In the genomic region with DNA sequence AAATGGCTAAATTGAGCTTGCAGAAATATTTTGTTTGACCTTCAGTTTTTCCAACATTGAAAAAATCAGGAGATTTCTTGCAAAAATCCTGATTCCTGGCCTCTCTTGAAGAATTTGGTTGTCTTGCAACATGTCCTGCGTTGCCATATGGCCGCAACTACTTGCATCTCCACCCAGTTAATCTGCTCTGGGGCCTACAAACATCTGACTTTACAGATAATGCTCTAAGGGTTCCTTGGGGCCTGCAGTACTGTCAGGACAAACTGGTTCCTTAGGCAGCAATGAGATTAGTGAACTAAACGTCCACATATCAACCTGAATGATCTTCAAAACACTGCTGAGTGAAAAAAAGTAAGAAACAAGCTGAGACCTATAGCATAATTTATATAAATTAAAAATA, we compare ENCODE assay signal across 1 cellular context.
A peak's percentile ranks its signal among the peaks of the same experiment; 100 is the strongest.
TF ChIP-seq lines count a peak whose summit lies in the region.

No MANE protein-coding gene starts in this region.

TF ChIP-seq in K562, 482 proteins besides CTCF, POLR2A, EP300 and RAD21 (continued from another document and continues in another):
- TF ChIP-seq, protein P1, sequence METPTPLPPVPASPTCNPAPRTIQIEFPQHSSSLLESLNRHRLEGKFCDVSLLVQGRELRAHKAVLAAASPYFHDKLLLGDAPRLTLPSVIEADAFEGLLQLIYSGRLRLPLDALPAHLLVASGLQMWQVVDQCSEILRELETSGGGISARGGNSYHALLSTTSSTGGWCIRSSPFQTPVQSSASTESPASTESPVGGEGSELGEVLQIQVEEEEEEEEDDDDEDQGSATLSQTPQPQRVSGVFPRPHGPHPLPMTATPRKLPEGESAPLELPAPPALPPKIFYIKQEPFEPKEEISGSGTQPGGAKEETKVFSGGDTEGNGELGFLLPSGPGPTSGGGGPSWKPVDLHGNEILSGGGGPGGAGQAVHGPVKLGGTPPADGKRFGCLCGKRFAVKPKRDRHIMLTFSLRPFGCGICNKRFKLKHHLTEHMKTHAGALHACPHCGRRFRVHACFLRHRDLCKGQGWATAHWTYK (CRISPR knock-in tag; IDR thresholded peaks at IDR 0.05) = no peak
- TF ChIP-seq POLR2H (tag; IDR thresholded peaks at IDR 0.05; ENCODE audit: low read depth) (no peak), TAF15 (IDR thresholded peaks at IDR 0.05; ENCODE audit: low read depth, low read length) (no peak), TAF9B (IDR thresholded peaks at IDR 0.05; ENCODE audit: partially characterized antibody) (peak; percentile 18), HDAC2 (IDR thresholded peaks at IDR 0.05) (peak; percentile 81; the same call in 1 of the 2 replicates), SAFB (IDR thresholded peaks at IDR 0.05; ENCODE audit: borderline replicate concordance, low read depth, low read length) (no peak), PCBP2 (IDR thresholded peaks at IDR 0.05; ENCODE audit: low read depth, low read length, poor library complexity, severe bottlenecking) (no peak), RBM25 (IDR thresholded peaks at IDR 0.05; ENCODE audit: low read depth, low read length, severe bottlenecking) (no peak), LCOR (CRISPR knock-in tag; IDR thresholded peaks at IDR 0.05) (0 out of 2 replicates have a peak, but pooled peaks have one; percentile 26), ELF1 (tag; IDR thresholded peaks at IDR 0.05) (no peak), KHSRP (IDR thresholded peaks at IDR 0.05) (no peak), MCM5 (IDR thresholded peaks at IDR 0.05; ENCODE audit: low read depth) (no peak), SIN3B (IDR thresholded peaks at IDR 0.05; ENCODE audit: low read depth) (no peak), FOXA3 (CRISPR knock-in tag; conservative IDR thresholded peaks at IDR 0.05 in 1 of 2, IDR thresholded peaks at IDR 0.05 in 1 of 2) (no peak), CBX3 (IDR thresholded peaks at IDR 0.05; ENCODE audit: borderline replicate concordance in 1 of 2, low read length in 2 of 2) (peak in 1 of 2 experiments; percentile 81; a peak in 1 of 3 replicates), RBM14 (IDR thresholded peaks at IDR 0.05; ENCODE audit: borderline replicate concordance, insufficient read depth, low read depth, low read length) (no peak), ZNF57 (CRISPR knock-in tag; IDR thresholded peaks at IDR 0.05) (no peak), PHTF2 (CRISPR knock-in tag; IDR thresholded peaks at IDR 0.05) (no peak), SIN3A (IDR thresholded peaks at IDR 0.05; ENCODE audit: borderline replicate concordance in 2 of 2, control insufficient read depth in 1 of 2, low read depth in 2 of 2, low read length in 2 of 2) (no peak), SRSF3 (IDR thresholded peaks at IDR 0.05; ENCODE audit: insufficient read depth, low read length) (no peak), ZNF212 (CRISPR knock-in tag; IDR thresholded peaks at IDR 0.05) (no peak), SOX6 (IDR thresholded peaks at IDR 0.05) (peak; percentile 87), TFAM (CRISPR knock-in tag; conservative IDR thresholded peaks at IDR 0.05) (no peak), HDAC3 (IDR thresholded peaks at IDR 0.05; ENCODE audit: borderline replicate concordance, partially characterized antibody) (peak; percentile 75), ZNF79 (CRISPR knock-in tag; IDR thresholded peaks at IDR 0.05; ENCODE audit: low read depth) (no peak), HDGF (IDR thresholded peaks at IDR 0.05) (no peak), GABPB2 (CRISPR knock-in tag; conservative IDR thresholded peaks at IDR 0.05) (no peak), ESRRA (IDR thresholded peaks at IDR 0.05; ENCODE audit: borderline replicate concordance, low read depth) (no peak), XRCC4 (IDR thresholded peaks at IDR 0.05; ENCODE audit: extremely low read depth, insufficient read depth, insufficient read length) (no peak)
- TF ChIP-seq, protein P2, sequence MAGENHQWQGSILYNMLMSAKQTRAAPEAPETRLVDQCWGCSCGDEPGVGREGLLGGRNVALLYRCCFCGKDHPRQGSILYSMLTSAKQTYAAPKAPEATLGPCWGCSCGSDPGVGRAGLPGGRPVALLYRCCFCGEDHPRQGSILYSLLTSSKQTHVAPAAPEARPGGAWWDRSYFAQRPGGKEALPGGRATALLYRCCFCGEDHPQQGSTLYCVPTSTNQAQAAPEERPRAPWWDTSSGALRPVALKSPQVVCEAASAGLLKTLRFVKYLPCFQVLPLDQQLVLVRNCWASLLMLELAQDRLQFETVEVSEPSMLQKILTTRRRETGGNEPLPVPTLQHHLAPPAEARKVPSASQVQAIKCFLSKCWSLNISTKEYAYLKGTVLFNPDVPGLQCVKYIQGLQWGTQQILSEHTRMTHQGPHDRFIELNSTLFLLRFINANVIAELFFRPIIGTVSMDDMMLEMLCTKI (IDR thresholded peaks at IDR 0.05; ENCODE audit: partially characterized antibody) = no peak
- TF ChIP-seq, protein P3, sequence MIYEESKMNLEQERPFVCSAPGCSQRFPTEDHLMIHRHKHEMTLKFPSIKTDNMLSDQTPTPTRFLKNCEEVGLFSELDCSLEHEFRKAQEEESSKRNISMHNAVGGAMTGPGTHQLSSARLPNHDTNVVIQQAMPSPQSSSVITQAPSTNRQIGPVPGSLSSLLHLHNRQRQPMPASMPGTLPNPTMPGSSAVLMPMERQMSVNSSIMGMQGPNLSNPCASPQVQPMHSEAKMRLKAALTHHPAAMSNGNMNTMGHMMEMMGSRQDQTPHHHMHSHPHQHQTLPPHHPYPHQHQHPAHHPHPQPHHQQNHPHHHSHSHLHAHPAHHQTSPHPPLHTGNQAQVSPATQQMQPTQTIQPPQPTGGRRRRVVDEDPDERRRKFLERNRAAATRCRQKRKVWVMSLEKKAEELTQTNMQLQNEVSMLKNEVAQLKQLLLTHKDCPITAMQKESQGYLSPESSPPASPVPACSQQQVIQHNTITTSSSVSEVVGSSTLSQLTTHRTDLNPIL (CRISPR knock-in tag; IDR thresholded peaks at IDR 0.05) = no peak
- TF ChIP-seq, protein P4, sequence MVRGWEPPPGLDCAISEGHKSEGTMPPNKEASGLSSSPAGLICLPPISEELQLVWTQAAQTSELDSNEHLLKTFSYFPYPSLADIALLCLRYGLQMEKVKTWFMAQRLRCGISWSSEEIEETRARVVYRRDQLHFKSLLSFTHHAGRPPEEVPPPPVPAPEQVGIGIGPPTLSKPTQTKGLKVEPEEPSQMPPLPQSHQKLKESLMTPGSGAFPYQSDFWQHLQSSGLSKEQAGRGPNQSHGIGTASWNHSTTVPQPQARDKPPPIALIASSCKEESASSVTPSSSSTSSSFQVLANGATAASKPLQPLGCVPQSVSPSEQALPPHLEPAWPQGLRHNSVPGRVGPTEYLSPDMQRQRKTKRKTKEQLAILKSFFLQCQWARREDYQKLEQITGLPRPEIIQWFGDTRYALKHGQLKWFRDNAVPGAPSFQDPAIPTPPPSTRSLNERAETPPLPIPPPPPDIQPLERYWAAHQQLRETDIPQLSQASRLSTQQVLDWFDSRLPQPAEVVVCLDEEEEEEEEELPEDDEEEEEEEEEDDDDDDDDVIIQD (CRISPR knock-in tag; IDR thresholded peaks at IDR 0.05) = no peak
- TF ChIP-seq, protein P5, sequence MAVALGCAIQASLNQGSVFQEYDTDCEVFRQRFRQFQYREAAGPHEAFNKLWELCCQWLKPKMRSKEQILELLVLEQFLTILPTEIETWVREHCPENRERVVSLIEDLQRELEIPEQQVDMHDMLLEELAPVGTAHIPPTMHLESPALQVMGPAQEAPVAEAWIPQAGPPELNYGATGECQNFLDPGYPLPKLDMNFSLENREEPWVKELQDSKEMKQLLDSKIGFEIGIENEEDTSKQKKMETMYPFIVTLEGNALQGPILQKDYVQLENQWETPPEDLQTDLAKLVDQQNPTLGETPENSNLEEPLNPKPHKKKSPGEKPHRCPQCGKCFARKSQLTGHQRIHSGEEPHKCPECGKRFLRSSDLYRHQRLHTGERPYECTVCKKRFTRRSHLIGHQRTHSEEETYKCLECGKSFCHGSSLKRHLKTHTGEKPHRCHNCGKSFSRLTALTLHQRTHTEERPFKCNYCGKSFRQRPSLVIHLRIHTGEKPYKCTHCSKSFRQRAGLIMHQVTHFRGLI (CRISPR knock-in tag; IDR thresholded peaks at IDR 0.05) = no peak
- TF ChIP-seq, protein P6, sequence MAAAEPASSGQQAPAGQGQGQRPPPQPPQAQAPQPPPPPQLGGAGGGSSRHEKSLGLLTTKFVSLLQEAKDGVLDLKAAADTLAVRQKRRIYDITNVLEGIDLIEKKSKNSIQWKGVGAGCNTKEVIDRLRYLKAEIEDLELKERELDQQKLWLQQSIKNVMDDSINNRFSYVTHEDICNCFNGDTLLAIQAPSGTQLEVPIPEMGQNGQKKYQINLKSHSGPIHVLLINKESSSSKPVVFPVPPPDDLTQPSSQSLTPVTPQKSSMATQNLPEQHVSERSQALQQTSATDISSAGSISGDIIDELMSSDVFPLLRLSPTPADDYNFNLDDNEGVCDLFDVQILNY (CRISPR knock-in tag; IDR thresholded peaks at IDR 0.05) = no peak
- TF ChIP-seq, protein P7, sequence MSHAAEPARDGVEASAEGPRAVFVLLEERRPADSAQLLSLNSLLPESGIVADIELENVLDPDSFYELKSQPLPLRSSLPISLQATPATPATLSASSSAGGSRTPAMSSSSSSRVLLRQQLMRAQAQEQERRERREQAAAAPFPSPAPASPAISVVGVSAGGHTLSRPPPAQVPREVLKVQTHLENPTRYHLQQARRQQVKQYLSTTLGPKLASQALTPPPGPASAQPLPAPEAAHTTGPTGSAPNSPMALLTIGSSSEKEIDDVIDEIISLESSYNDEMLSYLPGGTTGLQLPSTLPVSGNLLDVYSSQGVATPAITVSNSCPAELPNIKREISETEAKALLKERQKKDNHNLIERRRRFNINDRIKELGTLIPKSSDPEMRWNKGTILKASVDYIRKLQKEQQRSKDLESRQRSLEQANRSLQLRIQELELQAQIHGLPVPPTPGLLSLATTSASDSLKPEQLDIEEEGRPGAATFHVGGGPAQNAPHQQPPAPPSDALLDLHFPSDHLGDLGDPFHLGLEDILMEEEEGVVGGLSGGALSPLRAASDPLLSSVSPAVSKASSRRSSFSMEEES (CRISPR knock-in tag; IDR thresholded peaks at IDR 0.05) = no peak
- TF ChIP-seq, protein P8, sequence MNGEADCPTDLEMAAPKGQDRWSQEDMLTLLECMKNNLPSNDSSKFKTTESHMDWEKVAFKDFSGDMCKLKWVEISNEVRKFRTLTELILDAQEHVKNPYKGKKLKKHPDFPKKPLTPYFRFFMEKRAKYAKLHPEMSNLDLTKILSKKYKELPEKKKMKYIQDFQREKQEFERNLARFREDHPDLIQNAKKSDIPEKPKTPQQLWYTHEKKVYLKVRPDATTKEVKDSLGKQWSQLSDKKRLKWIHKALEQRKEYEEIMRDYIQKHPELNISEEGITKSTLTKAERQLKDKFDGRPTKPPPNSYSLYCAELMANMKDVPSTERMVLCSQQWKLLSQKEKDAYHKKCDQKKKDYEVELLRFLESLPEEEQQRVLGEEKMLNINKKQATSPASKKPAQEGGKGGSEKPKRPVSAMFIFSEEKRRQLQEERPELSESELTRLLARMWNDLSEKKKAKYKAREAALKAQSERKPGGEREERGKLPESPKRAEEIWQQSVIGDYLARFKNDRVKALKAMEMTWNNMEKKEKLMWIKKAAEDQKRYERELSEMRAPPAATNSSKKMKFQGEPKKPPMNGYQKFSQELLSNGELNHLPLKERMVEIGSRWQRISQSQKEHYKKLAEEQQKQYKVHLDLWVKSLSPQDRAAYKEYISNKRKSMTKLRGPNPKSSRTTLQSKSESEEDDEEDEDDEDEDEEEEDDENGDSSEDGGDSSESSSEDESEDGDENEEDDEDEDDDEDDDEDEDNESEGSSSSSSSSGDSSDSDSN (IDR thresholded peaks at IDR 0.05; ENCODE audit: borderline replicate concordance in 1 of 2, low read depth in 2 of 2, low read length in 2 of 2) = 0 out of 4 replicates have a peak, but pooled peaks of 1 of the 2 experiments have one; percentile 59
- TF ChIP-seq, protein P9, sequence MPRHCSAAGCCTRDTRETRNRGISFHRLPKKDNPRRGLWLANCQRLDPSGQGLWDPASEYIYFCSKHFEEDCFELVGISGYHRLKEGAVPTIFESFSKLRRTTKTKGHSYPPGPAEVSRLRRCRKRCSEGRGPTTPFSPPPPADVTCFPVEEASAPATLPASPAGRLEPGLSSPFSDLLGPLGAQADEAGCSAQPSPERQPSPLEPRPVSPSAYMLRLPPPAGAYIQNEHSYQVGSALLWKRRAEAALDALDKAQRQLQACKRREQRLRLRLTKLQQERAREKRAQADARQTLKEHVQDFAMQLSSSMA (CRISPR knock-in tag; IDR thresholded peaks at IDR 0.05) = no peak
- TF ChIP-seq, protein P10, sequence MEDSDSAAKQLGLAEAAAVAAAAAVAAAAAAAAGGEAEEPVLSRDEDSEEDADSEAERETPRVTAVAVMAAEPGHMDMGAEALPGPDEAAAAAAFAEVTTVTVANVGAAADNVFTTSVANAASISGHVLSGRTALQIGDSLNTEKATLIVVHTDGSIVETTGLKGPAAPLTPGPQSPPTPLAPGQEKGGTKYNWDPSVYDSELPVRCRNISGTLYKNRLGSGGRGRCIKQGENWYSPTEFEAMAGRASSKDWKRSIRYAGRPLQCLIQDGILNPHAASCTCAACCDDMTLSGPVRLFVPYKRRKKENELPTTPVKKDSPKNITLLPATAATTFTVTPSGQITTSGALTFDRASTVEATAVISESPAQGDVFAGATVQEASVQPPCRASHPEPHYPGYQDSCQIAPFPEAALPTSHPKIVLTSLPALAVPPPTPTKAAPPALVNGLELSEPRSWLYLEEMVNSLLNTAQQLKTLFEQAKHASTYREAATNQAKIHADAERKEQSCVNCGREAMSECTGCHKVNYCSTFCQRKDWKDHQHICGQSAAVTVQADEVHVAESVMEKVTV (CRISPR knock-in tag; IDR thresholded peaks at IDR 0.05) = no peak
- TF ChIP-seq, protein P11, sequence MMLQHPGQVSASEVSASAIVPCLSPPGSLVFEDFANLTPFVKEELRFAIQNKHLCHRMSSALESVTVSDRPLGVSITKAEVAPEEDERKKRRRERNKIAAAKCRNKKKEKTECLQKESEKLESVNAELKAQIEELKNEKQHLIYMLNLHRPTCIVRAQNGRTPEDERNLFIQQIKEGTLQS (IDR thresholded peaks at IDR 0.05) = 0 out of 2 replicates have a peak, but pooled peaks have one; percentile 25
- TF ChIP-seq, protein P11 (CRISPR knock-in tag; conservative IDR thresholded peaks at IDR 0.05) = no peak
